Comparison of ENCODE assay signal across 8 cellular contexts in the genomic region with DNA sequence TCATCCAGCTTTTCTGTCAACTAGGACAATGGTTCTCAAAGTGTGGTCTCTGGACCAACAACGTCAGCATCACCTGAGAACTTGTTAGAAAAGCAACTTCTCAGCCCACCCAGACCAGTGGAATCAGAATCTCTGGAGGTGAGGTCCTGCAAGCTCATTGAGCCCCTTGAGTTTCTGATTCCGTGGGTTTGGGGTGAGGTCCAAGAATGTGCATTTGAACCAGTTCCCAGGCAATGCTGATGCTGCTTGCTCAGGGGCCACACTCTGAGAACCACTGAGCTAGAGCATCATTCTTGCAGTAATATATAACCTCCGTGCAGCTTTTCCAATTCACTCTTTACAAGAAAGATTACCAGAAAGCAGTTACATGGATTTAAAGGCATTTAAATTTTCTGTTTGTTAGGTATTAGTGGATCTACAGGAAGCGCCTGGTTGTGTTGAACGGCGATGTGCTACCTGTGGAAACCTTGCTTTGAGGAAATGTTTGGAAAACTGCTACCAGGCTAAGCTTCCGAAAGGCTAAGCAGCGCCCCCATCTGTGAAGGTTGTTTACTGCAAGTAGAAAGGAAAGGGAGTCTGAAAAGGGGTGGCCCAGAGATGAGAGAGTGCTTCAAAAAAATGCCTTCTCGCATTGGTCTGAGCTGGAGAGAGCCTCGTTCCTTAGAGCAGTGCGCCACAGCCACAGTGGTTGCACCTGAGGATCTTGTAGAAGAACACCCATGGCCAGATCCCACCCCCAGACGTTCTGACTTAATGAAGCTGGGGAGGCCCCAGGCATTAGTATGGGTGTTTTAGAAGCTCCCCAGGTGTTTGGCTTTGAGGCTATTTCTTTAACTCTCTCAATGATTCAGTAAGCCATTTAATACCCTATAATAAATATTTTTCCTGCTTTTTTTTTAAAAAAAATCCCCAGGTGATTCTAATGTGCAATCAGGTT. TPM values are rescaled to one million over a fixed set of nuclear protein-coding genes. Genes with fewer than 3 reads are reported as not detected.
DNase-seq lines count a peak whose midpoint lies in the region; ATAC-seq, FAIRE-seq and TF ChIP-seq lines count a peak whose summit lies in the region.

No MANE protein-coding gene starts in this region.

- TF ChIP-seq EP300 in HepG2 (IDR thresholded peaks at IDR 0.05; ENCODE audit: low read depth in 2 of 2, low read length in 2 of 2) (no peak), HepG2 (CRISPR knock-in tag; IDR thresholded peaks at IDR 0.05; ENCODE audit: borderline replicate concordance) (no peak)

- no peak overlapping the region for H3K27ac Mint-ChIP-seq in type B pancreatic cell

- peaks cover 32% of the 10 kb centered on the region for H3K4me1 ChIP-seq in HepG2 (ENCODE audit: insufficient read depth, low read length)

- H3K9ac ChIP-seq in HepG2 (ENCODE audit: insufficient read depth, low read depth, low read length): no peak overlapping the region

- H4K20me1 ChIP-seq in HepG2 (ENCODE audit: insufficient read depth, low read length): no peaks in the 10 kb centered on the region

- 56% methylated on average over 11 of the region's 12 CpGs for WGBS in HepG2 (ENCODE audit: low lambda C conversion rate)

- no peaks in the 10 kb centered on the region for H3K27me3 ChIP-seq in bronchial epithelial cell (ENCODE audit: control insufficient read depth, insufficient read depth, low read length)
- H3K27me3 ChIP-seq in HepG2 (ENCODE audit: control insufficient read depth in 1 of 2, insufficient read depth in 2 of 2, low read length in 2 of 2): no peaks in the 10 kb centered on the region

- peak; percentile 84 for TF ChIP-seq RAD21 in HepG2 (CRISPR knock-in tag; IDR thresholded peaks at IDR 0.05)

- peaks cover 5% of the 10 kb centered on the region for H3K36me3 Mint-ChIP-seq in type B pancreatic cell

- no peaks in the 10 kb centered on the region for H3K9me3 ChIP-seq in HepG2 (ENCODE audit: low read length)

- peaks cover 16% of the 10 kb centered on the region for H3K4me1 Mint-ChIP-seq in type B pancreatic cell (ENCODE audit: unreplicated experiment)

- no peak overlapping the region for H2AFZ ChIP-seq in HepG2 (ENCODE audit: low read length)

- CTCF ChIA-PET in HEK293T (lab: Yijun Ruan, JAX): interaction anchor here (0.5 to 8.6 kb wide), 33 partner anchors 9 to 193 kb away, joined by 3 to 91 read pairs (median 4); partner anchors contain the start of genes ABHD2 and FANCI
- CTCF ChIA-PET in HepG2 (lab: Yijun Ruan, JAX; ENCODE audit: low intra/inter-chr PET ratio, low total read pairs): interaction anchor here (0.8 to 2.7 kb wide), 5 partner anchors 31 to 138 kb away, joined by 3 to 49 read pairs (median 4); no protein-coding TSS in a partner anchor

- no TSS peak for BruUV-seq in HepG2 (replicated peaks; lab: Mats Ljungman, UMichigan)

- no peak overlapping the region for H3K4me2 ChIP-seq in HepG2 (ENCODE audit: low read depth, low read length)

- no peak overlapping the region for H3K27ac ChIP-seq in HepG2 (ENCODE audit: extremely low read length, insufficient read depth, low read length)

- ATAC-seq in HepG2 (peak; percentile 83), HG03457 (IDR thresholded peaks at IDR 0.05; ENCODE audit: unreplicated experiment) (no peak)

- FAIRE-seq in bronchial epithelial cell (lab: Jason Lieb, UNC) (no peak), HepG2 (lab: Jason Lieb, UNC) (peak; percentile 79)

- no peaks in the 10 kb centered on the region for H3K9me3 Mint-ChIP-seq in type B pancreatic cell

- H3K4me3 Mint-ChIP-seq in type B pancreatic cell: no peak overlapping the region

- H3K4me3 ChIP-seq in bronchial epithelial cell (ENCODE audit: low read depth, low read length) (no peak overlapping the region), HepG2 (replicated peaks in 1 of 3; ENCODE audit: insufficient read depth in 1 of 3, low read depth in 2 of 3, low read length in 3 of 3) (no peak overlapping the region)

- H3K79me2 ChIP-seq in HepG2 (ENCODE audit: insufficient read depth, low read length): no peaks in the 10 kb centered on the region

- H3K27me3 Mint-ChIP-seq in type B pancreatic cell: no peaks in the 10 kb centered on the region

- no peak for TF ChIP-seq POLR2A in HepG2 (IDR thresholded peaks at IDR 0.05; ENCODE audit: insufficient read depth in 1 of 2, low read depth in 2 of 2, low read length in 2 of 2)

- in situ Hi-C loops in HepG2 (cut with HindIII; ENCODE audit: extremely low pct_ligation_motif_present, low pct_unique_long_range_greater_than_20kb): loop anchor here (5.0 to 10.0 kb wide), 2 partner anchors 34 to 267 kb away; no protein-coding TSS in a partner anchor

- intact Hi-C loops in HepG2 (cut with micrococcal nuclease; ENCODE audit: unreplicated experiment): loop anchor here (1.0 to 10.0 kb wide), 3 partner anchors 31 to 277 kb away; partner anchors contain the start of gene HAPLN3

- DNase-seq in DMS114 treated with DMSO at 0.1 percent for 48 hours (lab: John Stamatoyannopoulos, UW; ENCODE audit: unreplicated experiment): peak; percentile 41
- peak; percentile 79 for DNase-seq in HEK293T (ENCODE audit: extremely low spot score)
- peak; percentile 20 for DNase-seq in SHP77 treated with DMSO at 0.1 percent for 48 hours (lab: John Stamatoyannopoulos, UW)
- DNase-seq in bronchial epithelial cell (ENCODE audit: low read depth): peak; percentile 44
- peak; percentile 62 for DNase-seq in HepG2 (ENCODE audit: low spot score)
- peak; percentile 64 for DNase-seq in type B pancreatic cell (ENCODE audit: extremely low spot score, unreplicated experiment)
- DNase-seq in KG1 (lab: John Stamatoyannopoulos, UW): no peak

- POLR2A ChIA-PET in HEK293T (lab: Yijun Ruan, JAX): interaction anchor here (0.8 to 1.5 kb wide), 3 partner anchors 31 to 83 kb away, joined by 4 to 6 read pairs (median 4); partner anchors contain the start of gene ABHD2
- POLR2A ChIA-PET in HepG2 (lab: Yijun Ruan, JAX): interaction anchor here (1.1 to 1.6 kb wide), 7 partner anchors 31 to 114 kb away, joined by 3 to 10 read pairs (median 5); partner anchors contain the start of gene ABHD2

- H3K36me3 ChIP-seq in bronchial epithelial cell (ENCODE audit: control insufficient read depth, insufficient read depth, low read length) (peaks cover 2% of the 10 kb centered on the region), HepG2 (replicated peaks in 1 of 2; ENCODE audit: control insufficient read depth in 1 of 2, insufficient read depth in 2 of 2, low read length in 2 of 2) (peaks cover 2 to 18% of the 10 kb centered on the region in 2 experiments)

- TF ChIP-seq CTCF in bronchial epithelial cell (IDR thresholded peaks at IDR 0.05; ENCODE audit: insufficient read depth, low read length, severe bottlenecking) (peak; percentile 79), HepG2 (CRISPR knock-in tag; IDR thresholded peaks at IDR 0.05) (peak; percentile 87), type B pancreatic cell (conservative IDR thresholded peaks at IDR 0.05) (peak; percentile 77)

TF ChIP-seq in HEK293T, 16 proteins besides CTCF, POLR2A, EP300 and RAD21 (continues in another document):
- TF ChIP-seq PKNOX1 (IDR thresholded peaks at IDR 0.05): no peak
- TF ChIP-seq BHLHE40 (IDR thresholded peaks at IDR 0.05; ENCODE audit: borderline replicate concordance): no peak
- TF ChIP-seq FOXK2 (IDR thresholded peaks at IDR 0.05): no peak

TF ChIP-seq in HepG2, 621 proteins besides CTCF, POLR2A, EP300 and RAD21 (continues in another document):
- TF ChIP-seq ZBTB25 (CRISPR knock-in tag; IDR thresholded peaks at IDR 0.05): no peak
- no peak for TF ChIP-seq SNAPC5 (CRISPR knock-in tag; IDR thresholded peaks at IDR 0.05; ENCODE audit: borderline replicate concordance)

RNA-seq across cellular contexts. Expression of gene RLBP1, which starts 50.0 kb away (rescaled TPM):
- total RNA-seq in bronchial epithelial cell (not detected in 2 replicates), HepG2 (2016; rRNA removed; fragmentation: Illumina TruSeq; extraction: Trizol) (not detected in 2 replicates), type B pancreatic cell (ENCODE audit: low replicate concordance) (not detected in 2 replicates)
- not detected in 2 replicates for total RNA-seq in HepG2 (2016; cell fraction: cytosol; rRNA removed; fragmentation: Illumina TruSeq; extraction: Trizol; ENCODE audit: low read depth)
- 0.24 TPM in 1 of 2 replicates, not detected in the other for total RNA-seq in HepG2 (2016; cell fraction: insoluble cytoplasmic fraction; rRNA removed; fragmentation: Illumina TruSeq; extraction: Trizol)
- total RNA-seq in HepG2 (2016; cell fraction: membrane; rRNA removed; fragmentation: Illumina TruSeq; extraction: Trizol): not detected in 2 replicates
- total RNA-seq in HepG2 (2016; cell fraction: nucleus; rRNA removed; fragmentation: Illumina TruSeq; extraction: Trizol): not detected in 2 replicates
- 0.07 and 0.22 TPM in 2 replicates for polyA plus RNA-seq in HepG2 (2011; rRNA removed)
- polyA plus RNA-seq in HepG2 (2011; cell fraction: cytosol; rRNA removed): 0.05 and 0.13 TPM in 2 replicates
- polyA plus RNA-seq in HepG2 (2011; cell fraction: nucleus; rRNA removed): 0.57 and 0.61 TPM in 2 replicates
- 0.35 TPM in 1 of 2 replicates, not detected in the other for polyA plus RNA-seq in HepG2 (2012)
- polyA plus RNA-seq in HepG2 (2016; cell fraction: cytosol; fragmentation: Illumina TruSeq; extraction: Trizol; ENCODE audit: low read depth): not detected in 2 replicates
- not detected in 2 replicates for polyA plus RNA-seq in HepG2 (2016; cell fraction: insoluble cytoplasmic fraction; fragmentation: Illumina TruSeq; extraction: Trizol; ENCODE audit: low read depth)
- not detected in 2 replicates for polyA plus RNA-seq in HepG2 (2016; cell fraction: membrane; fragmentation: Illumina TruSeq; extraction: Trizol; ENCODE audit: low read depth)
- polyA plus RNA-seq in HepG2 (2016; cell fraction: nucleus; fragmentation: Illumina TruSeq; extraction: Trizol; ENCODE audit: insufficient read depth, low read depth): not detected in 2 replicates
- not detected in 2 replicates for polyA minus RNA-seq in HepG2 (2011; rRNA and poly(A)+ RNA removed; ENCODE audit: low replicate concordance)
- polyA minus RNA-seq in HepG2 (2011; cell fraction: cytosol; rRNA and poly(A)+ RNA removed): not detected in 2 replicates
- not detected in 2 replicates for polyA minus RNA-seq in HepG2 (2011; cell fraction: nucleus; rRNA and poly(A)+ RNA removed)
